8 cellular contexts compared by ENCODE assay signal in genomic region chr6:116969211-116969863, GRCh38.
A peak's percentile ranks its signal among the peaks of the same experiment; 100 is the strongest.
DNase-seq lines count a peak whose midpoint lies in the region; ATAC-seq and TF ChIP-seq lines count a peak whose summit lies in the region.

No MANE protein-coding gene starts in this region.

- H3K4me3 ChIP-seq in DOHH2 (ENCODE audit: low read length) (no peak overlapping the region), astrocyte of the spinal cord (ENCODE audit: low read depth, low read length) (no peak overlapping the region)

- DNase-seq in NCI-H226 (peak; percentile 5), astrocyte of the spinal cord (ENCODE audit: low read depth, low spot score) (peak; percentile 50), left colon (peak in 1 of 2 donors; percentile 9), dedifferentiated amniotic fluid mesenchymal stem cell (ENCODE audit: extremely low spot score) (no peak)
- no peak for DNase-seq in activated effector memory CD4-positive, alpha-beta T cell treated with Interleukin-2 at 50 U/mL for 16 hours

- intact Hi-C loops in left colon (cut with DNase I, micrococcal nuclease), result no loop called here

- in situ Hi-C loops in astrocyte of the spinal cord (cut with HindIII; ENCODE audit: low sequenced_read_pairs), result no loop called here

- H4K20me1 ChIP-seq in DOHH2 (ENCODE audit: control insufficient read depth, insufficient read depth, low read depth, low read length), result no peaks in the 10 kb centered on the region

- H3K9me2 ChIP-seq in DOHH2 (replicated peaks; ENCODE audit: control insufficient read depth, low read length), result no peaks in the 10 kb centered on the region

- peak; percentile 75 for ATAC-seq in GM19324 (IDR thresholded peaks at IDR 0.05; ENCODE audit: low FRiP score, unreplicated experiment)
- ATAC-seq in HG03196 (IDR thresholded peaks at IDR 0.05; ENCODE audit: unreplicated experiment), result peak; percentile 80
- ATAC-seq in left colon, result peak; percentile 80

- H3F3A ChIP-seq in DOHH2 (ENCODE audit: control insufficient read depth, insufficient read depth), result no peaks in the 10 kb centered on the region

- no peaks in the 10 kb centered on the region for H3K79me2 ChIP-seq in DOHH2 (ENCODE audit: control insufficient read depth, low read length)

- no peaks in the 10 kb centered on the region for H3K36me3 ChIP-seq in DOHH2 (ENCODE audit: control insufficient read depth, low read length)

- no peak overlapping the region for H3K27ac ChIP-seq in DOHH2 (ENCODE audit: low read depth, low read length)

- no peak overlapping the region for H3K4me2 ChIP-seq in DOHH2 (ENCODE audit: low read length)

- TF ChIP-seq CTCF in DOHH2 (IDR thresholded peaks at IDR 0.05; ENCODE audit: low read depth, low read length, poor library complexity, severe bottlenecking) (peak; percentile 69), astrocyte of the spinal cord (IDR thresholded peaks at IDR 0.05; ENCODE audit: low read depth, low read length) (peak; percentile 77)

- H3K27me3 ChIP-seq in DOHH2 (ENCODE audit: control insufficient read depth, low read length), result peaks cover 1% of the 10 kb centered on the region; the same call in 1 of the 2 replicates

- H3K9me3 ChIP-seq in DOHH2 (ENCODE audit: control insufficient read depth, insufficient read depth, low read length), result no peaks in the 10 kb centered on the region

- H3K4me1 ChIP-seq in DOHH2 (ENCODE audit: control insufficient read depth, low read length), result no peaks in the 10 kb centered on the region

Comparison
In these comparisons a context has a peak if more than half of its experiments do, and no peak if none do; other contexts are left out.
1. DNase-seq: peak in NCI-H226 (single experiment) and astrocyte of the spinal cord (single experiment); none in activated effector memory CD4-positive, alpha-beta T cell treated with Interleukin-2 at 50 U/mL for 16 hours (single experiment) and dedifferentiated amniotic fluid mesenchymal stem cell (single experiment).
2. Peak in every context shown above with its lines, with median percentiles within 50 percentile points of each other: ATAC-seq.